Comparison of ENCODE assay signal across 10 cellular contexts in the genomic region with DNA sequence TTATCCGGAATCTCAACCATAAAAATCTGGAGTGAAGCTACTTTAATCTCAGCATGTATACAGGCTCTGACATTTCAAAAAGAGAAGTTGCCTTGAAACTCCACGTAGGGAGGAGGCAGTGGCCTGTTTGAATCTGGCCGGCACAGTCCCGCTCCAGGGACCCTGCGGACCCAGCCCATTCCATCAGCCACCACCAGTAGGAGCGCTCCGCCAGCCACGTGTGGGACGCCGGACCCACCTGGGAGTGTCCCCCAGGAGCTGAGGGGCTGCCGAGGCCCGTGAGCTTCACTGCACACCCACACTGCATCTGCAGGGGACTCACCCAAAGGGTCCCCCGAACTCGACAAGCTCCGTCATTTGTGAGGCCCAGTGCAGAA. TPM values are rescaled to one million over a fixed set of nuclear protein-coding genes. Genes with fewer than 3 reads are reported as not detected.
DNase-seq lines count a peak whose midpoint lies in the region; ATAC-seq and TF ChIP-seq lines count a peak whose summit lies in the region.
"Had no signal": no experiment of that assay in that cellular context is flagged by ENCODE, and none has a peak within 500 bp of the region (broad histone marks: within the 10 kb centered on the region; RNA-seq: fewer than 3 reads in every experiment).

No MANE protein-coding gene starts in this region.

- H3K4me1 ChIP-seq in iPS-18a (ENCODE audit: control insufficient read depth, low read depth, low read length) (no peaks in the 10 kb centered on the region), spleen (peaks cover 9 to 41% (median 22%) of the 10 kb centered on the region in 6 donors)

- H3K9me3 ChIP-seq in iPS-18a (ENCODE audit: control insufficient read depth, low read depth, low read length) (no peaks in the 10 kb centered on the region), spleen (no peaks in the 10 kb centered on the region)

- ATAC-seq in stimulated activated naive B cell treated with anti-CD40 and anti-IgM and Interleukin-4, amounts not matched to agents 10 μg/mL and 1 μg/mL and 100 μg/mL, for 72 hours (replicated peaks), result no peak

- H3K9me3 Mint-ChIP-seq in stimulated activated naive B cell treated with anti-CD40 and anti-IgM and Interleukin-4, amounts not matched to agents 10 μg/mL and 1 μg/mL and 100 μg/mL, for 72 hours, result no peaks in the 10 kb centered on the region
- H3K9me3 Mint-ChIP-seq: CD4-positive, alpha-beta memory T cell had no signal

- intact Hi-C loops in spleen (cut with DNase I; ENCODE audit: low total_unique reads), result loop anchor here (2.0 to 5.0 kb wide), 2 partner anchors 138 to 181 kb away; no protein-coding TSS in a partner anchor

- H3K27ac ChIP-seq in RWPE1 (peak overlapping the region; percentile 97), iPS-18a (ENCODE audit: low read length) (no peak overlapping the region), spleen (peak overlapping the region in 1 of 8 donors; percentile 50)

- no peak overlapping the region for H3K27ac Mint-ChIP-seq in stimulated activated naive B cell treated with anti-CD40 and anti-IgM and Interleukin-4, amounts not matched to agents 10 μg/mL and 1 μg/mL and 100 μg/mL, for 72 hours

- POLR2A ChIA-PET in RWPE1 (lab: Yijun Ruan, JAX; ENCODE audit: low non-redundant PET), result interaction anchor here (0.9 kb wide), 1 partner anchor 70 kb away, joined by 3 read pairs; no protein-coding TSS in a partner anchor

- no peak for TF ChIP-seq POLR2A in spleen (IDR thresholded peaks at IDR 0.05)

- CTCF ChIA-PET in RWPE1 (lab: Yijun Ruan, JAX), result interaction anchor here (0.6 to 6.0 kb wide), 20 partner anchors 11 to 911 kb away, joined by 3 to 85 read pairs (median 5); no protein-coding TSS in a partner anchor

- no peak for TF ChIP-seq CTCF in RWPE1 (conservative IDR thresholded peaks at IDR 0.05; ENCODE audit: low read depth)
- no peak for TF ChIP-seq CTCF in spleen (IDR thresholded peaks at IDR 0.05 in 8 of 11, conservative IDR thresholded peaks at IDR 0.05 in 3 of 11)

- H3K4me1 Mint-ChIP-seq in stimulated activated naive B cell treated with anti-CD40 and anti-IgM and Interleukin-4, amounts not matched to agents 10 μg/mL and 1 μg/mL and 100 μg/mL, for 72 hours, result peaks cover 5 to 12% of the 10 kb centered on the region in 2 donors
- H3K4me1 Mint-ChIP-seq: CD4-positive, alpha-beta memory T cell had no signal

- no peaks in the 10 kb centered on the region for H3K27me3 ChIP-seq in H7 (ENCODE audit: control insufficient read depth, insufficient read depth, low read length)
- H3K27me3 ChIP-seq in iPS-18a (ENCODE audit: control insufficient read depth, insufficient read depth, low read length), result peaks cover 4% of the 10 kb centered on the region
- H3K27me3 ChIP-seq in spleen (replicated peaks in 1 of 7), result peaks cover 0 to 53% (median 0%) of the 10 kb centered on the region in 7 donors

- DNase-seq in H7 (peak; percentile 86), RWPE1 (ENCODE audit: low spot score) (no peak), spleen (peak; percentile 80), GOT3 (lab: John Stamatoyannopoulos, UW) (no peak), NCI-H510A (lab: John Stamatoyannopoulos, UW) (no peak)
- DNase-seq in stimulated activated naive B cell treated with anti-CD40 and anti-IgM and Interleukin-4, amounts not matched to agents 10 μg/mL and 1 μg/mL and 100 μg/mL, for 72 hours, result no peak
- DNase-seq: occipital lobe had no signal

- no peak overlapping the region for H3K4me3 Mint-ChIP-seq in stimulated activated naive B cell treated with anti-CD40 and anti-IgM and Interleukin-4, amounts not matched to agents 10 μg/mL and 1 μg/mL and 100 μg/mL, for 72 hours
- H3K4me3 Mint-ChIP-seq: CD4-positive, alpha-beta memory T cell had no signal

- H3K4me3 ChIP-seq in H7 (ENCODE audit: insufficient read depth, low read depth, low read length) (no peak overlapping the region), iPS-18a (ENCODE audit: low read length) (peak overlapping the region; percentile 49), spleen (peak overlapping the region in 1 of 8 donors; percentile 57)

- H3K27me3 Mint-ChIP-seq in stimulated activated naive B cell treated with anti-CD40 and anti-IgM and Interleukin-4, amounts not matched to agents 10 μg/mL and 1 μg/mL and 100 μg/mL, for 72 hours, result peaks cover 18 to 47% of the 10 kb centered on the region in 2 donors

- no peak overlapping the region for H3K9ac ChIP-seq in iPS-18a (ENCODE audit: low read length)

- WGBS in spleen, 5 donors, result 72 to 81% (median 75%) methylated on average over 14 to 15 of the region's 15 CpGs

- no peaks in the 10 kb centered on the region for H3K36me3 ChIP-seq in H7 (replicated peaks; ENCODE audit: control insufficient read depth, insufficient read depth, low read length)
- H3K36me3 ChIP-seq in iPS-18a (ENCODE audit: control insufficient read depth, low read depth, low read length), result no peaks in the 10 kb centered on the region
- no peaks in the 10 kb centered on the region for H3K36me3 ChIP-seq in spleen

- no peaks in the 10 kb centered on the region for H3K36me3 Mint-ChIP-seq in stimulated activated naive B cell treated with anti-CD40 and anti-IgM and Interleukin-4, amounts not matched to agents 10 μg/mL and 1 μg/mL and 100 μg/mL, for 72 hours
- H3K36me3 Mint-ChIP-seq: CD4-positive, alpha-beta memory T cell had no signal

RNA-seq across cellular contexts. Expression of a gene that starts 1.8 kb away (rescaled TPM):
- not detected in 2 replicates for total RNA-seq in H7 (2014; rRNA removed; shearing (Covaris generic))
- total RNA-seq in spleen, result not detected
- polyA plus RNA-seq in spleen, result under 1 TPM in 1 of 3 donors, not detected in 2; 0.83 TPM
- total RNA-seq: CD4-positive, alpha-beta memory T cell; occipital lobe had no signal
- polyA plus RNA-seq: CD4-positive, alpha-beta memory T cell had no signal

RNA-seq across cellular contexts. Expression of a gene that starts 5.8 kb away (rescaled TPM):
- not detected in 2 replicates for total RNA-seq in H7 (2014; rRNA removed; shearing (Covaris generic))
- 1 to 10 TPM; 2.3 to 8.6 (median 5.2) TPM for total RNA-seq in spleen
- 10 to 100 TPM in 2 of 3 donors, 1 to 10 TPM in 1; 7.3 to 21.8 (median 13.0) TPM for polyA plus RNA-seq in spleen
- total RNA-seq: astrocyte; CD4-positive, alpha-beta memory T cell had no signal
- polyA plus RNA-seq: CD4-positive, alpha-beta memory T cell had no signal

RNA-seq across cellular contexts. Expression of a gene that starts 19.9 kb away (rescaled TPM):
- total RNA-seq in H7 (2014; rRNA removed; shearing (Covaris generic)), result 0.35 and 2.0 TPM in 2 replicates
- 100 to 1,000 TPM; 227 to 422 (median 358) TPM for total RNA-seq in spleen
- 100 to 1,000 TPM; 136 to 350 (median 148) TPM for polyA plus RNA-seq in spleen

RNA-seq across cellular contexts. Expression of a gene that starts 58.7 kb away (rescaled TPM):
- not detected in 2 replicates for total RNA-seq in H7 (2014; rRNA removed; shearing (Covaris generic))
- not detected for total RNA-seq in spleen
- polyA plus RNA-seq in spleen, result under 1 TPM; 0.03 to 0.64 (median 0.20) TPM
- total RNA-seq: astrocyte; CD4-positive, alpha-beta memory T cell; occipital lobe had no signal

Comparison
In these comparisons a context has a peak if more than half of its experiments do, and no peak if none do; other contexts are left out.
1. DNase-seq: peak in H7 (single experiment) and spleen (single experiment); none in RWPE1 (single experiment), GOT3 (single experiment), stimulated activated naive B cell treated with anti-CD40 and anti-IgM and Interleukin-4, amounts not matched to agents 10 μg/mL and 1 μg/mL and 100 μg/mL, for 72 hours (single experiment) and NCI-H510A (single experiment).
2. RNA of a gene that starts 19.9 kb away (total RNA-seq): 227 to 422 TPM in spleen; 0.35 to 2.0 TPM in H7; every median in the first group is over 10 times any median in the second.